ENCODE assay signal across 1 cellular context in genomic region chr10:22534849-22535604, GRCh38.
TF ChIP-seq lines count a peak whose summit lies in the region.

No MANE protein-coding gene starts in this region.

TF ChIP-seq in IMR-90, 13 proteins besides CTCF, POLR2A, EP300 and RAD21 (continued from another document):
- TF ChIP-seq USF2 (IDR thresholded peaks at IDR 0.05; ENCODE audit: low read depth, low read length) (no peak), FOS (IDR thresholded peaks at IDR 0.05; ENCODE audit: low read depth, low read length) (peak; percentile 31; the same call in 1 of the 2 replicates), MAFK (IDR thresholded peaks at IDR 0.05; ENCODE audit: low read depth, low read length) (no peak), RCOR1 (IDR thresholded peaks at IDR 0.05; ENCODE audit: insufficient replicate concordance, low read length) (no peak), MAZ (IDR thresholded peaks at IDR 0.05; ENCODE audit: borderline replicate concordance, low read depth, low read length) (no peak), CEBPB (IDR thresholded peaks at IDR 0.05; ENCODE audit: low read depth, low read length) (no peak), BHLHE40 (IDR thresholded peaks at IDR 0.05; ENCODE audit: low read depth, low read length) (peak; percentile 59), MXI1 (IDR thresholded peaks at IDR 0.05; ENCODE audit: borderline replicate concordance, low read depth, low read length) (no peak)
